Comparison of ENCODE assay signal across 8 cellular contexts in the genomic region with DNA sequence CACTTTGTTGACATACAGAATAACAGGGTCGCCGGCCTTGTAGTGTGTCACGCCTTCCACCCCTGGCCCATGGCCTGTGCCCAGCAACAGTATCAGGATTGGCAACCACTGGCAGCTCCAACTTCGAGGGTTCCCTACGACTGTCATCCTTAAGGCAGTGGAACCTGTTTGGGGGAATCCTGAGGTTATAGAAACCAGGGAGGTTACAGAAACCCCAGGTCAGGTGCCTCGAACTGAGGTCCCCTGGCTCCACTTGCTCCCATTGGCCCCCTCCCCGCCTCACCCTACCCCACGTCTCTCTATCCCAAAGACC. TPM values are rescaled to one million over a fixed set of nuclear protein-coding genes. Genes with fewer than 3 reads are reported as not detected.
A peak's percentile ranks its signal among the peaks of the same experiment; 100 is the strongest.
DNase-seq lines count a peak whose midpoint lies in the region; ATAC-seq and TF ChIP-seq lines count a peak whose summit lies in the region.

No MANE protein-coding gene starts in this region.

- H3K27ac Mint-ChIP-seq in activated T-cell treated with anti-CD3 and anti-CD28 coated beads, Interleukin-2, amount 50 U/mL, for 24 hours, result peak overlapping the region; percentile 98

- no peak for ATAC-seq in body of pancreas
- peak in 1 of 2 donors; percentile 0 for ATAC-seq in lower lobe of right lung
- ATAC-seq in HG03108 (IDR thresholded peaks at IDR 0.05; ENCODE audit: unreplicated experiment), result no peak
- no peak for ATAC-seq in GM18907 (IDR thresholded peaks at IDR 0.05; ENCODE audit: unreplicated experiment)

- H3K4me1 Mint-ChIP-seq in activated T-cell treated with anti-CD3 and anti-CD28 coated beads, Interleukin-2, amount 50 U/mL, for 24 hours (ENCODE audit: low read depth), result peaks cover 65% of the 10 kb centered on the region

- H3K36me3 ChIP-seq in body of pancreas (replicated peaks in 1 of 2; ENCODE audit: insufficient read depth in 1 of 2, low read depth in 2 of 2), result peaks cover 0 to 6% of the 10 kb centered on the region in 2 donors
- peaks cover 39% of the 10 kb centered on the region for H3K36me3 ChIP-seq in lower lobe of right lung
- H3K36me3 ChIP-seq in tibial nerve, result peaks cover 0 to 36% (median 0%) of the 10 kb centered on the region in 3 donors

- H3K27ac ChIP-seq in body of pancreas, result peak overlapping the region; percentile 92 to 98 (median 96)
- peak overlapping the region; percentile 98 for H3K27ac ChIP-seq in lower lobe of right lung
- peak overlapping the region; percentile 96 to 99 (median 98) for H3K27ac ChIP-seq in tibial nerve

- no peaks in the 10 kb centered on the region for H3K27me3 ChIP-seq in body of pancreas
- H3K27me3 ChIP-seq in lower lobe of right lung (ENCODE audit: low read depth), result no peaks in the 10 kb centered on the region
- H3K27me3 ChIP-seq in tibial nerve, result no peaks in the 10 kb centered on the region

- TF ChIP-seq POLR2A in body of pancreas (IDR thresholded peaks at IDR 0.05) (no peak), tibial nerve (IDR thresholded peaks at IDR 0.05) (no peak)

- TF ChIP-seq EP300 in tibial nerve (IDR thresholded peaks at IDR 0.05), result no peak

- H3K9me3 ChIP-seq in body of pancreas, result no peaks in the 10 kb centered on the region
- H3K9me3 ChIP-seq in lower lobe of right lung, result no peaks in the 10 kb centered on the region
- no peaks in the 10 kb centered on the region for H3K9me3 ChIP-seq in tibial nerve

- no peak for TF ChIP-seq CTCF in body of pancreas (IDR thresholded peaks at IDR 0.05)
- no peak for TF ChIP-seq CTCF in lower lobe of right lung (IDR thresholded peaks at IDR 0.05)
- no peak for TF ChIP-seq CTCF in tibial nerve (IDR thresholded peaks at IDR 0.05)

- intact Hi-C loops in body of pancreas (cut with DNase I) (no loop called here), lower lobe of right lung (cut with DNase I) (no loop called here)

- peaks cover 54% of the 10 kb centered on the region for H3K4me1 ChIP-seq in body of pancreas
- H3K4me1 ChIP-seq in lower lobe of right lung, result peaks cover 28% of the 10 kb centered on the region
- peaks cover 0 to 56% (median 18%) of the 10 kb centered on the region in 4 donors for H3K4me1 ChIP-seq in tibial nerve

- H3K9me3 Mint-ChIP-seq in activated T-cell treated with anti-CD3 and anti-CD28 coated beads, Interleukin-2, amount 50 U/mL, for 24 hours, result no peaks in the 10 kb centered on the region

- H3K4me3 ChIP-seq in body of pancreas, result peak overlapping the region; percentile 78 to 87
- H3K4me3 ChIP-seq in lower lobe of right lung, result peak overlapping the region; percentile 81
- H3K4me3 ChIP-seq in tibial nerve, result peak overlapping the region; percentile 92 to 98 (median 96)

- 13 to 18% methylated on average over 3 to 8 of the region's 8 CpGs for WGBS in body of pancreas, 2 donors
- WGBS in tibial nerve, 2 donors, result 48 to 56% methylated on average over 8 of the region's 8 CpGs

- DNase-seq in activated T-cell treated with anti-CD3 and anti-CD28 coated beads, Interleukin-2, amount 50 U/mL, for 24 hours, result no peak
- DNase-seq in activated T-cell treated with anti-CD3 and anti-CD28 coated beads, Interleukin-2, amount 50 U/mL, for 1 hour, result no peak
- no peak for DNase-seq in body of pancreas
- DNase-seq in lower lobe of right lung, result no peak
- DNase-seq in tibial nerve (ENCODE audit: low spot score in 2 of 2), result no peak
- DNase-seq in foreskin melanocyte, result no peak

- H3K4me3 Mint-ChIP-seq in activated T-cell treated with anti-CD3 and anti-CD28 coated beads, Interleukin-2, amount 50 U/mL, for 24 hours, result peak overlapping the region; percentile 97

- H3K27me3 Mint-ChIP-seq in activated T-cell treated with anti-CD3 and anti-CD28 coated beads, Interleukin-2, amount 50 U/mL, for 24 hours, result no peaks in the 10 kb centered on the region

- peaks cover 68% of the 10 kb centered on the region for H3K36me3 Mint-ChIP-seq in activated T-cell treated with anti-CD3 and anti-CD28 coated beads, Interleukin-2, amount 50 U/mL, for 24 hours (ENCODE audit: low read depth)

RNA-seq across cellular contexts. Expression of gene TM9SF1, which starts 0.4 kb away (rescaled TPM):
- total RNA-seq in body of pancreas, result 10 to 100 TPM; 57.9 to 59.7 TPM
- total RNA-seq in lower lobe of right lung, result 48.9 TPM
- total RNA-seq in tibial nerve, result 10 to 100 TPM; 46.8 to 61.3 (median 54.6) TPM

RNA-seq across cellular contexts. Expression of gene IPO4, which starts 6.2 kb away (rescaled TPM):
- total RNA-seq in body of pancreas (10 to 100 TPM; 30.4 to 73.5 TPM), lower lobe of right lung (18.3 TPM), tibial nerve (10 to 100 TPM; 19.4 to 88.5 (median 26.9) TPM)

RNA-seq across cellular contexts. Expression of gene TSSK4, which starts 10.7 kb away (rescaled TPM):
- total RNA-seq in body of pancreas (under 1 TPM in 1 of 2 donors, not detected in 1; 0.26 TPM), lower lobe of right lung (0.74 TPM), tibial nerve (not detected)

RNA-seq across cellular contexts. Expression of gene CHMP4A, which starts 18.5 kb away (rescaled TPM):
- total RNA-seq in body of pancreas (10 to 100 TPM; 28.5 to 32.0 TPM), lower lobe of right lung (41.9 TPM), tibial nerve (100 to 1,000 TPM in 1 of 4 donors, 10 to 100 TPM in 3; 43.9 to 118 (median 82.1) TPM)

RNA-seq across cellular contexts. Expression of gene MDP1, which starts 21.0 kb away (rescaled TPM):
- total RNA-seq in body of pancreas, result 10 to 100 TPM in 1 of 2 donors, 1 to 10 TPM in 1; 2.0 to 18.9 TPM
- total RNA-seq in lower lobe of right lung, result 13.3 TPM
- 10 to 100 TPM; 16.5 to 48.3 (median 28.9) TPM for total RNA-seq in tibial nerve
